ENCODE assay signal across 8 cellular contexts in the genomic region with DNA sequence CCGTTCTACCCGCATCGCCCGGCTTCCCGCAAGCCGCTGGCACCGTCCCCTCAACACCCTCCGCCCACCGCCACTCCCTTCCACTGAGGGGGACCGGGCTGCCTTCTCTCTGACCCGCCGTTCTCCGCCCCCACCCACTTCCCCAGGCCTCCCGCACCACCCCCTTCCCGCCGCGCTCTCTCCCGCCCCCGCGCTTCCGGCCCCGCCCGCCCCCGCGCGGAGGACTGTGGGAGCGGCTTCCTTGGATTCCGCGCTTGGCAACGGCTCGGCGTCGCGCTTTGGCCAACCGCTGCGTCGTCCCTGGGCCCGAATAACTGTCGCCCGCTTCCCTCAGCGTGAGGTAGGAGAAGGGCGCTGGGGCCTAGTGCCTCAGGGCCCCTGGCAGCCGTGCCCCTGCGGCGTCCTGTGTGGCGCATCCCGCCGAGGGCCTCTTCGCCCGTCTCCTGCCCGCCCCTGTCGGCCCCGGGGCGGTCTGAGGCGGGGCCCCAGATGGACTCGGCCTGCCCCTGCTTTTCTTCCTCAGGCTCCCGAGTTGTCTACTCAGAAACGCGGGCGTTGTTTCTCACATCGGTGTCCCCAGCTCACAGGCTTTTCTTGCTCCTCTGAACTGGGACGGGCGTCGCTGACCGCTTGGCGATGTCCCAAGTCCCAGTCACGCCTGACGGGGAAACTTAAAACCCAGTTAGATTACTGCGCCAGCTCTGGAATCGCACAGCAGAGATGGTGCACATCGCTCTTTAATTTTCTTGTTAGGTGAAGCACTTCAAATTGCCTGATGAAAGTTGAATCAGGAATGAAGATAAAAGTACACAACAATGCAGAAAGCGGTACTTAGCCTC. TPM values are rescaled to one million over a fixed set of nuclear protein-coding genes. Genes with fewer than 3 reads are reported as not detected.
A peak's percentile ranks its signal among the peaks of the same experiment; 100 is the strongest.
DNase-seq lines count a peak whose midpoint lies in the region; ATAC-seq and TF ChIP-seq lines count a peak whose summit lies in the region.

A gene with protein sequence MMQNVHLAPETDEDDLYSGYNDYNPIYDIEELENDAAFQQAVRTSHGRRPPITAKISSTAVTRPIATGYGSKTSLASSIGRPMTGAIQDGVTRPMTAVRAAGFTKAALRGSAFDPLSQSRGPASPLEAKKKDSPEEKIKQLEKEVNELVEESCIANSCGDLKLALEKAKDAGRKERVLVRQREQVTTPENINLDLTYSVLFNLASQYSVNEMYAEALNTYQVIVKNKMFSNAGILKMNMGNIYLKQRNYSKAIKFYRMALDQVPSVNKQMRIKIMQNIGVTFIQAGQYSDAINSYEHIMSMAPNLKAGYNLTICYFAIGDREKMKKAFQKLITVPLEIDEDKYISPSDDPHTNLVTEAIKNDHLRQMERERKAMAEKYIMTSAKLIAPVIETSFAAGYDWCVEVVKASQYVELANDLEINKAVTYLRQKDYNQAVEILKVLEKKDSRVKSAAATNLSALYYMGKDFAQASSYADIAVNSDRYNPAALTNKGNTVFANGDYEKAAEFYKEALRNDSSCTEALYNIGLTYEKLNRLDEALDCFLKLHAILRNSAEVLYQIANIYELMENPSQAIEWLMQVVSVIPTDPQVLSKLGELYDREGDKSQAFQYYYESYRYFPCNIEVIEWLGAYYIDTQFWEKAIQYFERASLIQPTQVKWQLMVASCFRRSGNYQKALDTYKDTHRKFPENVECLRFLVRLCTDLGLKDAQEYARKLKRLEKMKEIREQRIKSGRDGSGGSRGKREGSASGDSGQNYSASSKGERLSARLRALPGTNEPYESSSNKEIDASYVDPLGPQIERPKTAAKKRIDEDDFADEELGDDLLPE (plus strand): TSS at position 241 of the 839 bp plus-strand sequence. CDS start 7,229 bp downstream, outside the sequence.

- H3K27ac ChIP-seq in foreskin keratinocyte (peak within 1 kb of the TSS; percentile 22), neural progenitor cell (peak within 1 kb of the TSS; percentile 83), stomach (peak within 1 kb of the TSS; percentile 91 to 95 (median 94))

- H3K4me1 ChIP-seq in HAP-1: peaks cover 12% of the 10 kb centered on the region
- H3K4me1 ChIP-seq in foreskin keratinocyte: no peaks in the 10 kb centered on the region
- peaks cover 7% of the 10 kb centered on the region for H3K4me1 ChIP-seq in neural progenitor cell
- H3K4me1 ChIP-seq in stomach: peaks cover 0 to 19% (median 12%) of the 10 kb centered on the region in 4 donors

- peak within 1 kb of the TSS; percentile 84 for H2AFZ ChIP-seq in neural progenitor cell (replicated peaks)

- intact Hi-C loops in stomach (cut with DNase I; ENCODE audit: low total_unique reads): no loop called here

- H3K36me3 ChIP-seq in HAP-1 (replicated peaks) (no peaks in the 10 kb centered on the region), MG63 (no peaks in the 10 kb centered on the region), neural progenitor cell (no peaks in the 10 kb centered on the region), stomach (no peaks in the 10 kb centered on the region)

- no peak for TF ChIP-seq POLR2A in stomach (IDR thresholded peaks at IDR 0.05)

- H3K9me3 Mint-ChIP-seq in neural progenitor cell: peaks cover 18% of the 10 kb centered on the region

- TF ChIP-seq EP300 in stomach (IDR thresholded peaks at IDR 0.05): no peak

- H3K9me3 ChIP-seq in HAP-1 (peaks cover 6% of the 10 kb centered on the region; the same call in 1 of the 2 replicates), MG63 (peaks cover 4% of the 10 kb centered on the region; the same call in 1 of the 2 replicates), neural progenitor cell (ENCODE audit: low read depth) (no peaks in the 10 kb centered on the region), stomach (peaks cover 0 to 11% (median 0%) of the 10 kb centered on the region in 4 donors)

- H3K4me1 Mint-ChIP-seq in neural progenitor cell: peaks cover 9% of the 10 kb centered on the region

- peak within 1 kb of the TSS; percentile 89 for H3K4me3 Mint-ChIP-seq in neural progenitor cell

- H3K27me3 Mint-ChIP-seq in neural progenitor cell (ENCODE audit: insufficient read depth, low read depth): peaks cover 7% of the 10 kb centered on the region

- peak within 1 kb of the TSS; percentile 98 for H3K27ac Mint-ChIP-seq in neural progenitor cell

- no peak for TF ChIP-seq CTCF in foreskin keratinocyte (conservative IDR thresholded peaks at IDR 0.05)
- no peak for TF ChIP-seq CTCF in neural progenitor cell (IDR thresholded peaks at IDR 0.05)
- peak in 1 of 7 experiments; percentile 29 for TF ChIP-seq CTCF in stomach (IDR thresholded peaks at IDR 0.05)

- peak within 1 kb of the TSS; percentile 95 for H3K4me2 ChIP-seq in neural progenitor cell

- no peaks in the 10 kb centered on the region for H4K20me1 ChIP-seq in neural progenitor cell (ENCODE audit: low read depth)

- DNase-seq in GDM1 (lab: John Stamatoyannopoulos, UW) (peak; percentile 96), HAP-1 (ENCODE audit: low spot score in 2 of 2) (peak; percentile 83 to 95), MG63 (peak; percentile 91), SIG-M5 (lab: John Stamatoyannopoulos, UW) (peak; percentile 51), foreskin keratinocyte (peak; percentile 56 to 78), neural progenitor cell (ENCODE audit: low spot score) (peak; percentile 95), stomach (peak; percentile 89)
- DNase-seq in activated gamma-delta T cell treated with anti-CD3 and anti-CD28 coated beads, Interleukin-2, amount 50 U/mL, for 16 hours (ENCODE audit: low read depth): peak; percentile 71

- H3K4me3 ChIP-seq in HAP-1 (peak within 1 kb of the TSS; percentile 75), MG63 (peak within 1 kb of the TSS; percentile 94), neural progenitor cell (peak within 1 kb of the TSS; percentile 64), stomach (peak within 1 kb of the TSS; percentile 59 to 74 (median 68))

- in situ Hi-C loops in HAP-1 (cut with MboI; ENCODE audit: low sequenced_read_pairs): no loop called here

- peaks cover 14% of the 10 kb centered on the region for H3F3A ChIP-seq in neural progenitor cell (ENCODE audit: low read depth)

- ATAC-seq in foreskin keratinocyte: peak; percentile 87

- H3K79me2 ChIP-seq in neural progenitor cell (ENCODE audit: low read depth): peaks cover 14% of the 10 kb centered on the region

- H3K36me3 Mint-ChIP-seq in neural progenitor cell: peaks cover 25% of the 10 kb centered on the region

- 0 to 1% (median 1%) methylated on average over 31 to 72 of the region's 72 CpGs for WGBS in stomach, 5 donors

- peak within 1 kb of the TSS; percentile 49 for H3K9ac ChIP-seq in neural progenitor cell

- H3K27me3 ChIP-seq in HAP-1 (ENCODE audit: low read depth) (no peaks in the 10 kb centered on the region), MG63 (no peaks in the 10 kb centered on the region), foreskin keratinocyte (no peaks in the 10 kb centered on the region), neural progenitor cell (no peaks in the 10 kb centered on the region), stomach (no peaks in the 10 kb centered on the region)

RNA-seq across cellular contexts. Expression of the gene that starts here (rescaled TPM):
- 9.8 and 17.6 TPM in 2 replicates for total RNA-seq in MG63 (2014; rRNA removed; shearing (Covaris generic); ENCODE audit: low replicate concordance)
- total RNA-seq in foreskin keratinocyte (9.0 and 9.9 TPM in 2 replicates), neural progenitor cell (ENCODE audit: low replicate concordance) (13.8 and 18.4 TPM in 2 replicates), stomach (10 to 100 TPM in 3 of 5 donors, 1 to 10 TPM in 2; 2.3 to 68.3 (median 42.0) TPM)
- polyA plus RNA-seq in foreskin keratinocyte (4.3 and 4.8 TPM in 2 replicates), stomach (1 to 10 TPM; 4.0 to 7.6 (median 5.8) TPM)

Comparison
In these comparisons a context has a peak if more than half of its experiments do, and no peak if none do; other contexts are left out.
1. Peak in every context shown above with its lines: DNase-seq, ATAC-seq, H3K4me3 ChIP-seq and H3K27ac ChIP-seq.
2. H3K27ac ChIP-seq: peak in every context shown above with its lines; median percentile 94 in stomach; 83 in neural progenitor cell; 22 in foreskin keratinocyte.